8 cellular contexts compared by ENCODE assay signal in genomic region chr18:14131914-14132700, GRCh38. TPM values are rescaled to one million over a fixed set of nuclear protein-coding genes. Genes with fewer than 3 reads are reported as not detected.
DNase-seq lines count a peak whose midpoint lies in the region; ATAC-seq and TF ChIP-seq lines count a peak whose summit lies in the region.
"Not testable (repeated sequence)": the region's sequence is repeated elsewhere in the genome, so short reads cannot be mapped to it uniquely, and the experiment has no call there.

Gene ZNF519, minus strand, starts transcription at chr18:14132435. Its CDS starts 158 bp downstream, at chr18:14132277.

- not testable (repeated sequence) for H3K9me3 Mint-ChIP-seq in activated T-helper 17 cell treated with anti-CD3 and anti-CD28 coated beads, Interleukin-2, amount 50 U/mL, for 72 hours; natural killer cell treated with Interleukin-12 subunit alpha and Interleukin-12 subunit beta and Interleukin-15 and Interleukin-18, amount 100 ng/mL, for 72 hours

- peaks cover 17% of the 10 kb centered on the region for H3K4me1 ChIP-seq in Loucy (ENCODE audit: insufficient read depth, low read length, poor library complexity, severe bottlenecking)
- not testable (repeated sequence) for H3K4me1 ChIP-seq in RWPE2 (ENCODE audit: insufficient read depth, poor library complexity, severe bottlenecking)

- peak within 1 kb of the TSS; percentile 86 for H3K27ac Mint-ChIP-seq in activated T-helper 17 cell treated with anti-CD3 and anti-CD28 coated beads, Interleukin-2, amount 50 U/mL, for 72 hours
- peak within 1 kb of the TSS; percentile 64 to 85 for H3K27ac Mint-ChIP-seq in natural killer cell treated with Interleukin-12 subunit alpha and Interleukin-12 subunit beta and Interleukin-15 and Interleukin-18, amount 100 ng/mL, for 72 hours

- DNase-seq in ELR (ENCODE audit: low read depth) (peak; percentile 96), H7 (peak; percentile 81), RWPE2 (ENCODE audit: low spot score) (peak; percentile 91), fibroblast of pulmonary artery (ENCODE audit: low read depth) (peak; percentile 97)
- DNase-seq in natural killer cell treated with Interleukin-12 subunit alpha and Interleukin-12 subunit beta and Interleukin-15 and Interleukin-18, amount 100 ng/mL, for 72 hours (ENCODE audit: low spot score) = peak; percentile 93
- peak; percentile 89 for DNase-seq in stimulated activated naive CD4-positive, alpha-beta T cell treated with Interleukin-2 at 50 U/mL for 16 hours (lab: John Stamatoyannopoulos, UW)

- peak within 1 kb of the TSS; percentile 86 for H3K9ac ChIP-seq in Loucy (ENCODE audit: low read depth, low read length, poor library complexity, severe bottlenecking)

- not testable (repeated sequence) for H3K27me3 ChIP-seq in H7 (ENCODE audit: control insufficient read depth, insufficient read depth, low read length); Loucy (ENCODE audit: insufficient read depth, low read length, poor library complexity, severe bottlenecking); RWPE2 (ENCODE audit: insufficient read depth, poor library complexity, severe bottlenecking)

- H3K9me2 ChIP-seq in Loucy (replicated peaks; ENCODE audit: low read depth, low read length) = not testable (repeated sequence)

- H3K9me3 ChIP-seq in Loucy (ENCODE audit: insufficient read depth, low read depth, low read length); RWPE2 (ENCODE audit: severe bottlenecking): not testable (repeated sequence)

- not testable (repeated sequence) for H3K36me3 Mint-ChIP-seq in activated T-helper 17 cell treated with anti-CD3 and anti-CD28 coated beads, Interleukin-2, amount 50 U/mL, for 72 hours (ENCODE audit: low read depth); natural killer cell treated with Interleukin-12 subunit alpha and Interleukin-12 subunit beta and Interleukin-15 and Interleukin-18, amount 100 ng/mL, for 72 hours

- H3K4me1 Mint-ChIP-seq in activated T-helper 17 cell treated with anti-CD3 and anti-CD28 coated beads, Interleukin-2, amount 50 U/mL, for 72 hours = not testable (repeated sequence)
- peaks cover 4 to 17% of the 10 kb centered on the region in 2 donors for H3K4me1 Mint-ChIP-seq in natural killer cell treated with Interleukin-12 subunit alpha and Interleukin-12 subunit beta and Interleukin-15 and Interleukin-18, amount 100 ng/mL, for 72 hours (ENCODE audit: low read depth in 2 of 2)

- H3F3A ChIP-seq in Loucy (ENCODE audit: low read depth) = not testable (repeated sequence)

- H3K4me3 Mint-ChIP-seq in activated T-helper 17 cell treated with anti-CD3 and anti-CD28 coated beads, Interleukin-2, amount 50 U/mL, for 72 hours = peak within 1 kb of the TSS; percentile 83
- H3K4me3 Mint-ChIP-seq in natural killer cell treated with Interleukin-12 subunit alpha and Interleukin-12 subunit beta and Interleukin-15 and Interleukin-18, amount 100 ng/mL, for 72 hours = peak within 1 kb of the TSS; percentile 64

- H3K79me2 ChIP-seq in Loucy (ENCODE audit: insufficient read depth, low read length) = peaks cover 54% of the 10 kb centered on the region

- H3K36me3 ChIP-seq in H7 (replicated peaks; ENCODE audit: control insufficient read depth, insufficient read depth, low read length); Loucy (ENCODE audit: insufficient read depth, low read length); RWPE2 (ENCODE audit: low read depth): not testable (repeated sequence)

- peak within 1 kb of the TSS; percentile 61 for H3K4me3 ChIP-seq in H7 (ENCODE audit: insufficient read depth, low read depth, low read length)
- peak within 1 kb of the TSS; percentile 83 for H3K4me3 ChIP-seq in Loucy (ENCODE audit: low read length, poor library complexity, severe bottlenecking)
- H3K4me3 ChIP-seq in RWPE2 (ENCODE audit: severe bottlenecking) = peak within 1 kb of the TSS; percentile 56
- H3K4me3 ChIP-seq in fibroblast of pulmonary artery (replicated peaks; ENCODE audit: low read depth, low read length) = peak within 1 kb of the TSS; percentile 69

- peak; percentile 100 for ATAC-seq in RWPE2 (ENCODE audit: low read depth)
- ATAC-seq in activated T-helper 17 cell treated with anti-CD3 and anti-CD28 coated beads, Interleukin-2, amount 50 U/mL, for 72 hours (replicated peaks) = peak; percentile 100
- peak; percentile 100 for ATAC-seq in natural killer cell treated with Interleukin-12 subunit alpha and Interleukin-12 subunit beta and Interleukin-15 and Interleukin-18, amount 100 ng/mL, for 72 hours

- H3K27ac ChIP-seq in RWPE2 (ENCODE audit: poor library complexity, severe bottlenecking) = not testable (repeated sequence)

- peak within 1 kb of the TSS; percentile 74 for H2AFZ ChIP-seq in Loucy (ENCODE audit: low read length)

- not testable (repeated sequence) for TF ChIP-seq CTCF in Loucy (conservative IDR thresholded peaks at IDR 0.05; ENCODE audit: low read length); RWPE2 (IDR thresholded peaks at IDR 0.05; ENCODE audit: poor library complexity, severe bottlenecking); fibroblast of pulmonary artery (IDR thresholded peaks at IDR 0.05; ENCODE audit: low read length, missing control alignments)

- H4K20me1 ChIP-seq in Loucy (ENCODE audit: insufficient read depth, low read length, poor library complexity, severe bottlenecking) = peaks cover 14% of the 10 kb centered on the region

- H3K4me2 ChIP-seq in Loucy (ENCODE audit: low read depth, low read length, poor library complexity, severe bottlenecking) = peak within 1 kb of the TSS; percentile 92

- H3K27me3 Mint-ChIP-seq in activated T-helper 17 cell treated with anti-CD3 and anti-CD28 coated beads, Interleukin-2, amount 50 U/mL, for 72 hours; natural killer cell treated with Interleukin-12 subunit alpha and Interleukin-12 subunit beta and Interleukin-15 and Interleukin-18, amount 100 ng/mL, for 72 hours: not testable (repeated sequence)

RNA-seq across cellular contexts. Expression of gene ZNF519, which starts in this region (rescaled TPM):
- total RNA-seq in H7 (2014; rRNA removed; shearing (Covaris generic)) = 8.3 and 9.5 TPM in 2 replicates
- 10 to 100 TPM; 17.4 to 18.4 TPM for total RNA-seq in activated T-helper 17 cell treated with anti-CD3 and anti-CD28 coated beads, Interleukin-2, amount 50 U/mL, for 72 hours
- total RNA-seq in natural killer cell treated with Interleukin-12 subunit alpha and Interleukin-12 subunit beta and Interleukin-15 and Interleukin-18, amount 100 ng/mL, for 72 hours = 10 to 100 TPM; 10.4 to 37.3 TPM
